Comparison of ENCODE assay signal across 19 cellular contexts in the genomic region with DNA sequence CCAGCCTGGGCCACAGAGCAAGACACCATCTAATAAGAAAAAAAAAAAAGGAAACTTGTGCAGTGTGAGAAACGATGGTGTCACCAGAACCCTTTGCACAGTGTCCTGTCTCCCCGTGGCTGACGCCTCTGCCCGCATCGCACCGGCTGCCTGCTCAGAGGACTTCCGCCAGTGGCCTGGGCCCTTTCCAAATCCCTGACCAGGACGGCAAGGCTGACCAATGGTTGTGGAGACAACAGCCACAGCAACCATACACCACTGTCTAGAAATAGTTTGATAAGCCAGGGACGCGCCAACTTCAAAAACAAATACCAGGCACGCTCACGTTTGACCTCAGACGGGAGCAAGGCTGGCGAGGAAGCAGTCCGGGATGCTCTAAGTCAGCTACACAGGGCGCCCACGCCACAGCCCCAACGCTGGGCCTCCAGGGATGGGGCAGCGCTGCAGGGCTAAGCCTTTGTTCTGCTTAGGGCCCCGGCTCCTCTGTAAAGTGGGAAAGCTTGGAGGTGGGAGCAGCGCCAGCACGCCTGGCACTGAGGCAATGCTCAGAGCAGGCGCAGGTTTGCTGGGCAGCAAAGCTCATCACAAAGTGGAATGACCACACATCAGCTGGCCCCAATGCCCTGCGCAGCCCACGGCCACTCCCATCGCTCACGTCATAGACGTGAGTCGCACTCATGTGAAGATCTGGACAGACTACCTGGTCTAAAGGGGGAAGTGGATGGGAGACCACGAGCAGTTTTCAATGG. TPM values are rescaled to one million over a fixed set of nuclear protein-coding genes. Genes with fewer than 3 reads are reported as not detected.
DNase-seq lines count a peak whose midpoint lies in the region; ATAC-seq, FAIRE-seq and TF ChIP-seq lines count a peak whose summit lies in the region.
"Had no signal": no experiment of that assay in that cellular context is flagged by ENCODE, and none has a peak within 500 bp of the region (broad histone marks: within the 10 kb centered on the region; RNA-seq: fewer than 3 reads in every experiment).

No MANE protein-coding gene starts in this region.

- no peaks in the 10 kb centered on the region for H3K9me3 Mint-ChIP-seq in Calu3 (ENCODE audit: low read depth, unreplicated experiment)
- H3K9me3 Mint-ChIP-seq: CD4-positive, CD25-positive, alpha-beta regulatory T cell had no signal

- BruUV-seq in Calu3 (replicated peaks; lab: Mats Ljungman, UMichigan) (no TSS peak), GM12878 (replicated peaks; lab: Mats Ljungman, UMichigan) (no TSS peak)

- peaks cover 36 to 93% of the 10 kb centered on the region in 2 experiments for H3K36me3 ChIP-seq in HEK293 (ENCODE audit: control insufficient read depth in 2 of 2, insufficient read depth in 1 of 2, low read length in 2 of 2)
- H3K36me3 ChIP-seq in GM12878 (ENCODE audit: control insufficient read depth in 2 of 2, insufficient read depth in 2 of 2, low read length in 1 of 2): peaks cover 39 to 40% of the 10 kb centered on the region in 2 experiments
- H3K36me3 ChIP-seq in mesodermal cell (ENCODE audit: control insufficient read depth, insufficient read depth, low read length): peaks cover 93% of the 10 kb centered on the region
- H3K36me3 ChIP-seq: uterus had no signal

- no peaks in the 10 kb centered on the region for H3K79me2 ChIP-seq in GM12878 (ENCODE audit: control insufficient read depth, insufficient read depth, low read length)

- no peaks in the 10 kb centered on the region for H3K27me3 ChIP-seq in GM12878 (replicated peaks in 1 of 2; ENCODE audit: control insufficient read depth in 2 of 2, insufficient read depth in 2 of 2, low read length in 1 of 2)
- H3K27me3 ChIP-seq: uterus had no signal

- H3K4me1 ChIP-seq in HEK293 (ENCODE audit: control insufficient read depth, insufficient read depth, low read length) (no peaks in the 10 kb centered on the region), GM12878 (ENCODE audit: control insufficient read depth, insufficient read depth, low read length) (no peaks in the 10 kb centered on the region), mesodermal cell (ENCODE audit: control insufficient read depth, insufficient read depth, low read length, poor library complexity, severe bottlenecking) (no peaks in the 10 kb centered on the region)
- H3K4me1 ChIP-seq: uterus had no signal

- CTCF ChIA-PET in Calu3 (lab: Charles Lee) (no interaction called here), HEK293 (lab: Yijun Ruan, JAX) (no interaction called here), GM12878 (lab: Yijun Ruan, JAX) (no interaction called here)

- no peak overlapping the region for H3K4me2 ChIP-seq in GM12878 (ENCODE audit: control insufficient read depth, insufficient read depth)

- RAD21 ChIA-PET in GM12878 (lab: Charles Lee; ENCODE audit: unreplicated experiment): no interaction called here

- no peaks in the 10 kb centered on the region for H3K9me3 ChIP-seq in HEK293 (ENCODE audit: control insufficient read depth, insufficient read depth, low read depth, low read length)
- no peaks in the 10 kb centered on the region; the same call in 2 of the 3 replicates for H3K9me3 ChIP-seq in GM12878 (replicated peaks; ENCODE audit: control insufficient read depth, insufficient read depth, low read length)
- H3K9me3 ChIP-seq in mesodermal cell (ENCODE audit: control insufficient read depth, low read length): no peaks in the 10 kb centered on the region
- H3K9me3 ChIP-seq: uterus had no signal

- H3K27ac ChIP-seq in HEK293 (ENCODE audit: extremely low read depth, low read depth, low read length): peak overlapping the region; percentile 41; the same call in 1 of the 2 replicates
- no peak overlapping the region for H3K27ac ChIP-seq in GM12878 (ENCODE audit: control insufficient read depth, insufficient read depth)
- H3K27ac ChIP-seq in mesodermal cell (ENCODE audit: low read depth, low read length, severe bottlenecking): peak overlapping the region; percentile 24
- H3K27ac ChIP-seq: uterus, VCaP had no signal

- H3K27me3 Mint-ChIP-seq in Calu3 (ENCODE audit: unreplicated experiment): no peaks in the 10 kb centered on the region
- H3K27me3 Mint-ChIP-seq: CD4-positive, CD25-positive, alpha-beta regulatory T cell had no signal

- TF ChIP-seq POLR2A in GM12878 (IDR thresholded peaks at IDR 0.05; ENCODE audit: low read depth, low read length): peak; percentile 44

- no peak overlapping the region for H3K4me3 Mint-ChIP-seq in Calu3 (ENCODE audit: low read depth, unreplicated experiment)
- H3K4me3 Mint-ChIP-seq: CD4-positive, CD25-positive, alpha-beta regulatory T cell had no signal

- no peak overlapping the region for H2AFZ ChIP-seq in GM12878 (ENCODE audit: control insufficient read depth, low read depth, low read length)

- H3K36me3 Mint-ChIP-seq in Calu3 (ENCODE audit: insufficient read depth, unreplicated experiment): peaks cover 99% of the 10 kb centered on the region

- H3K9ac ChIP-seq in GM12878 (ENCODE audit: control insufficient read depth, insufficient read depth, low read length): no peak overlapping the region

- no peak overlapping the region for H3K4me3 ChIP-seq in HEK293 (ENCODE audit: low read depth, low read length)
- H3K4me3 ChIP-seq in GM12878: no peak overlapping the region
- no peak overlapping the region for H3K4me3 ChIP-seq in mesodermal cell (ENCODE audit: extremely low read depth, insufficient read depth, low read length, poor library complexity, severe bottlenecking)
- H3K4me3 ChIP-seq: uterus had no signal

- SMC1A ChIA-PET in GM12878 (lab: Charles Lee; ENCODE audit: uncharacterized antibody, unreplicated experiment): no interaction called here

- intact Hi-C loops in Calu3 (cut with micrococcal nuclease; ENCODE audit: unreplicated experiment): no loop called here
- intact Hi-C loops in GM12878 (cut with micrococcal nuclease; ENCODE audit: unreplicated experiment): no loop called here

- FAIRE-seq in GM12878 (lab: Jason Lieb, UNC): no peak
- FAIRE-seq: small intestine had no signal

- DNase-seq in Calu3: no peak
- DNase-seq in GM12878 (ENCODE audit: low read depth, low spot score): no peak
- no peak for DNase-seq in GM13977 (ENCODE audit: low spot score)
- DNase-seq: activated naive CD4-positive, alpha-beta T cell; CD4-positive, CD25-positive, alpha-beta regulatory T cell; central memory CD4-positive, alpha-beta T cell; foreskin melanocyte; midbrain; NCI-H2081 treated with DMSO at 0.1 percent for 48 hours; occipital lobe; PC-3; small intestine; SW 1271; uterus had no signal

- 0 out of 2 replicates have a peak, but pooled peaks cover 8% of the 10 kb centered on the region for H4K20me1 ChIP-seq in GM12878 (ENCODE audit: control insufficient read depth, insufficient read depth)

- TF ChIP-seq RAD21 in GM12878 (IDR thresholded peaks at IDR 0.05; ENCODE audit: insufficient read depth, low read depth, low read length): no peak

- TF ChIP-seq EP300 in GM12878 (IDR thresholded peaks at IDR 0.05; ENCODE audit: borderline replicate concordance in 1 of 2, control insufficient read depth in 1 of 2, low read depth in 2 of 2, low read length in 2 of 2): no peak

- peak overlapping the region; percentile 24 for H3K27ac Mint-ChIP-seq in Calu3 (ENCODE audit: unreplicated experiment)
- H3K27ac Mint-ChIP-seq: CD4-positive, CD25-positive, alpha-beta regulatory T cell had no signal

- WGBS in GM12878 (ENCODE audit: insufficient coverage, insufficient replicate concordance, low lambda C conversion rate, missing lambda C conversion rate): 94% methylated on average over 30 of the region's 30 CpGs
- WGBS in mesodermal cell (ENCODE audit: insufficient coverage in 2 of 2), 2 experiments: 95 to 96% methylated on average over 23 to 30 of the region's 30 CpGs

- no peak for TF ChIP-seq CTCF in Calu3 (IDR thresholded peaks at IDR 0.05; ENCODE audit: unreplicated experiment)
- no peak for TF ChIP-seq CTCF in HEK293 (tag by site-specific recombination; IDR thresholded peaks at IDR 0.05)
- TF ChIP-seq CTCF in GM12878 (IDR thresholded peaks at IDR 0.05 in 2 of 3, conservative IDR thresholded peaks at IDR 0.05 in 1 of 3; ENCODE audit: control insufficient read depth in 2 of 3, extremely low read depth in 1 of 3, insufficient read depth in 1 of 3, low read depth in 3 of 3, low read length in 3 of 3): no peak
- TF ChIP-seq CTCF in GM13977 (IDR thresholded peaks at IDR 0.05; ENCODE audit: extremely low read depth, insufficient read depth, missing control alignments): no peak

- POLR2A ChIA-PET in HEK293 (lab: Yijun Ruan, JAX) (no interaction called here), GM12878 (lab: Charles Lee) (no interaction called here)

- no peaks in the 10 kb centered on the region for H3K4me1 Mint-ChIP-seq in Calu3 (ENCODE audit: low read depth, unreplicated experiment)
- H3K4me1 Mint-ChIP-seq: CD4-positive, CD25-positive, alpha-beta regulatory T cell had no signal

- no peak for ATAC-seq in GM12878
- ATAC-seq in HG03439 (IDR thresholded peaks at IDR 0.05; ENCODE audit: unreplicated experiment): no peak
- no peak for ATAC-seq in GM19467 (IDR thresholded peaks at IDR 0.05; ENCODE audit: unreplicated experiment)
- ATAC-seq: PC-3 had no signal

- in situ Hi-C loops in GM12878 (cut with MboI) (no loop called here), GM13977 (cut with MboI; ENCODE audit: low pct_unique_long_range_greater_than_20kb, low sequenced_read_pairs, unreplicated experiment) (no loop called here)

RNA-seq across cellular contexts. Expression of a gene that starts 12.5 kb away (rescaled TPM):
- total RNA-seq in Calu3 (2022) (100 and 101 TPM in 2 replicates), GM12878 (2014; rRNA removed) (71.2 and 81.8 TPM in 2 replicates), GM12878 (2014; rRNA removed; fragmentation: Illumina TruSeq; extraction: Trizol) (47.6 and 55.7 TPM in 2 replicates), GM12878 (2021) (79.7 and 90.9 TPM in 2 replicates)
- total RNA-seq in GM12878 (2013; cell fraction: nucleolus; rRNA removed): 11.7 and 13.8 TPM in 2 replicates
- 13.7 TPM for polyA plus RNA-seq in GM12878 (2011; ENCODE audit: low read depth)
- polyA plus RNA-seq in GM12878 (2011; rRNA removed) (16.2 and 27.7 TPM in 2 replicates), GM12878 (2014; fragmentation: Illumina TruSeq; extraction: Trizol) (16.5 and 44.3 TPM in 2 replicates), GM12878 (2014; fragmentation: Nextera tagmentation; extraction: Ambion mirVana) (10 to 100 TPM in 1 of 2 experiments, 1 to 10 TPM in 1; 9.6 to 16.4 TPM), GM12878 (2014; rRNA removed) (66.9 and 68.4 TPM in 2 replicates), GM12878 (2016; fragmentation: Nextera tagmentation; extraction: Ambion mirVana) (10 to 100 TPM in 1 of 2 experiments, 1 to 10 TPM in 1; 8.2 to 46.3 TPM)
- polyA plus RNA-seq in GM12878 (2011; cell fraction: cytosol; rRNA removed): 37.0 and 60.9 TPM in 2 replicates
- 21.7 and 34.5 TPM in 2 replicates for polyA plus RNA-seq in GM12878 (2011; cell fraction: nucleus; rRNA removed)
- polyA plus RNA-seq in GM12878 (2012): 23.3 and 33.4 TPM in 2 replicates
- polyA minus RNA-seq in GM12878 (2011; rRNA and poly(A)+ RNA removed): 44.8 and 87.5 TPM in 2 replicates
- 35.5 and 42.9 TPM in 2 replicates for polyA minus RNA-seq in GM12878 (2011; cell fraction: cytosol; rRNA and poly(A)+ RNA removed)
- 12.3 and 23.3 TPM in 2 replicates for polyA minus RNA-seq in GM12878 (2011; cell fraction: nucleus; rRNA and poly(A)+ RNA removed)
- polyA plus RNA-seq in mesodermal cell (2013, experiment 1 of 2): 28.9 TPM
- 25.1 TPM for polyA plus RNA-seq in mesodermal cell (2013, experiment 2 of 2)

RNA-seq across cellular contexts. Expression of a gene that starts 35.8 kb away (rescaled TPM):
- total RNA-seq in Calu3 (2022): 41.9 and 45.0 TPM in 2 replicates
- 4.5 and 6.7 TPM in 2 replicates for total RNA-seq in GM12878 (2013; cell fraction: nucleolus; rRNA removed)
- 61.5 and 65.0 TPM in 2 replicates for total RNA-seq in GM12878 (2014; rRNA removed)
- total RNA-seq in GM12878 (2014; rRNA removed; fragmentation: Illumina TruSeq; extraction: Trizol): 37.6 and 38.1 TPM in 2 replicates
- total RNA-seq in GM12878 (2021): 40.9 and 41.5 TPM in 2 replicates
- 9.8 TPM for polyA plus RNA-seq in GM12878 (2011; ENCODE audit: low read depth)
- 31.6 and 36.4 TPM in 2 replicates for polyA plus RNA-seq in GM12878 (2011; rRNA removed)
- polyA plus RNA-seq in GM12878 (2011; cell fraction: cytosol; rRNA removed): 46.6 and 57.4 TPM in 2 replicates
- polyA plus RNA-seq in GM12878 (2011; cell fraction: nucleus; rRNA removed): 25.1 and 30.4 TPM in 2 replicates
- polyA plus RNA-seq in GM12878 (2012): 29.3 and 31.8 TPM in 2 replicates
- 18.4 and 42.6 TPM in 2 replicates for polyA plus RNA-seq in GM12878 (2014; fragmentation: Illumina TruSeq; extraction: Trizol)
- 10 to 100 TPM in 1 of 2 experiments, 1 to 10 TPM in 1; 4.0 to 10.3 TPM for polyA plus RNA-seq in GM12878 (2014; fragmentation: Nextera tagmentation; extraction: Ambion mirVana)
- 68.5 and 73.6 TPM in 2 replicates for polyA plus RNA-seq in GM12878 (2014; rRNA removed)
- 10 to 100 TPM; 66.7 to 97.8 TPM for polyA plus RNA-seq in GM12878 (2016; fragmentation: Nextera tagmentation; extraction: Ambion mirVana)
- polyA minus RNA-seq in GM12878 (2011; rRNA and poly(A)+ RNA removed): 11.2 and 15.8 TPM in 2 replicates
- polyA minus RNA-seq in GM12878 (2011; cell fraction: cytosol; rRNA and poly(A)+ RNA removed): 9.6 and 11.4 TPM in 2 replicates
- 4.0 and 8.3 TPM in 2 replicates for polyA minus RNA-seq in GM12878 (2011; cell fraction: nucleus; rRNA and poly(A)+ RNA removed)
- 15.6 TPM for polyA plus RNA-seq in mesodermal cell (2013, experiment 1 of 2)
- 16.2 TPM for polyA plus RNA-seq in mesodermal cell (2013, experiment 2 of 2)

RNA-seq across cellular contexts. Expression of a gene that starts 36.0 kb away (rescaled TPM):
- total RNA-seq in Calu3 (2022) (179 and 200 TPM in 2 replicates), GM12878 (2014; rRNA removed) (56.1 and 69.6 TPM in 2 replicates), GM12878 (2014; rRNA removed; fragmentation: Illumina TruSeq; extraction: Trizol) (24.8 and 26.7 TPM in 2 replicates), GM12878 (2021) (86.8 and 103 TPM in 2 replicates)
- total RNA-seq in GM12878 (2013; cell fraction: nucleolus; rRNA removed): 207 and 245 TPM in 2 replicates
- 26.2 TPM for polyA plus RNA-seq in GM12878 (2011; ENCODE audit: low read depth)
- polyA plus RNA-seq in GM12878 (2011; rRNA removed) (21.4 and 43.6 TPM in 2 replicates), GM12878 (2014; fragmentation: Illumina TruSeq; extraction: Trizol) (29.8 and 50.0 TPM in 2 replicates), GM12878 (2014; fragmentation: Nextera tagmentation; extraction: Ambion mirVana) (1 to 10 TPM; 2.3 to 3.5 TPM), GM12878 (2014; rRNA removed) (84.2 and 91.5 TPM in 2 replicates), GM12878 (2016; fragmentation: Nextera tagmentation; extraction: Ambion mirVana) (10 to 100 TPM; 28.7 to 30.6 TPM)
- 34.1 and 49.3 TPM in 2 replicates for polyA plus RNA-seq in GM12878 (2011; cell fraction: cytosol; rRNA removed)
- 389 and 485 TPM in 2 replicates for polyA plus RNA-seq in GM12878 (2011; cell fraction: nucleus; rRNA removed)
- polyA plus RNA-seq in GM12878 (2012): 40.1 and 40.7 TPM in 2 replicates
- 94.9 and 113 TPM in 2 replicates for polyA minus RNA-seq in GM12878 (2011; rRNA and poly(A)+ RNA removed)
- 56.0 and 75.9 TPM in 2 replicates for polyA minus RNA-seq in GM12878 (2011; cell fraction: cytosol; rRNA and poly(A)+ RNA removed)
- 192 and 321 TPM in 2 replicates for polyA minus RNA-seq in GM12878 (2011; cell fraction: nucleus; rRNA and poly(A)+ RNA removed)
- 46.3 TPM for polyA plus RNA-seq in mesodermal cell (2013, experiment 1 of 2)
- polyA plus RNA-seq in mesodermal cell (2013, experiment 2 of 2): 38.4 TPM

RNA-seq across cellular contexts. Expression of a gene that starts 38.4 kb away (rescaled TPM):
- 175 and 190 TPM in 2 replicates for total RNA-seq in Calu3 (2022)
- 213 and 227 TPM in 2 replicates for total RNA-seq in GM12878 (2013; cell fraction: nucleolus; rRNA removed)
- total RNA-seq in GM12878 (2014; rRNA removed): 53.6 and 57.3 TPM in 2 replicates
- total RNA-seq in GM12878 (2014; rRNA removed; fragmentation: Illumina TruSeq; extraction: Trizol): 47.5 and 52.6 TPM in 2 replicates
- 63.5 and 65.9 TPM in 2 replicates for total RNA-seq in GM12878 (2021)
- polyA plus RNA-seq in GM12878 (2011; ENCODE audit: low read depth): 31.3 TPM
- polyA plus RNA-seq in GM12878 (2011; rRNA removed): 58.3 and 89.4 TPM in 2 replicates
- polyA plus RNA-seq in GM12878 (2011; cell fraction: cytosol; rRNA removed): 81.6 and 106 TPM in 2 replicates
- 296 and 304 TPM in 2 replicates for polyA plus RNA-seq in GM12878 (2011; cell fraction: nucleus; rRNA removed)
- polyA plus RNA-seq in GM12878 (2012): 45.3 and 47.1 TPM in 2 replicates
- polyA plus RNA-seq in GM12878 (2014; fragmentation: Illumina TruSeq; extraction: Trizol): 47.7 and 53.3 TPM in 2 replicates
- 1 to 10 TPM; 4.3 to 6.7 TPM for polyA plus RNA-seq in GM12878 (2014; fragmentation: Nextera tagmentation; extraction: Ambion mirVana)
- polyA plus RNA-seq in GM12878 (2014; rRNA removed): 65.5 and 69.0 TPM in 2 replicates
- 10 to 100 TPM; 28.2 to 41.7 TPM for polyA plus RNA-seq in GM12878 (2016; fragmentation: Nextera tagmentation; extraction: Ambion mirVana)
- 158 and 234 TPM in 2 replicates for polyA minus RNA-seq in GM12878 (2011; rRNA and poly(A)+ RNA removed)
- 35.5 and 49.6 TPM in 2 replicates for polyA minus RNA-seq in GM12878 (2011; cell fraction: cytosol; rRNA and poly(A)+ RNA removed)
- polyA minus RNA-seq in GM12878 (2011; cell fraction: nucleus; rRNA and poly(A)+ RNA removed): 102 and 170 TPM in 2 replicates
- 57.5 TPM for polyA plus RNA-seq in mesodermal cell (2013, experiment 1 of 2)
- polyA plus RNA-seq in mesodermal cell (2013, experiment 2 of 2): 46.3 TPM
